In the genomic region with DNA sequence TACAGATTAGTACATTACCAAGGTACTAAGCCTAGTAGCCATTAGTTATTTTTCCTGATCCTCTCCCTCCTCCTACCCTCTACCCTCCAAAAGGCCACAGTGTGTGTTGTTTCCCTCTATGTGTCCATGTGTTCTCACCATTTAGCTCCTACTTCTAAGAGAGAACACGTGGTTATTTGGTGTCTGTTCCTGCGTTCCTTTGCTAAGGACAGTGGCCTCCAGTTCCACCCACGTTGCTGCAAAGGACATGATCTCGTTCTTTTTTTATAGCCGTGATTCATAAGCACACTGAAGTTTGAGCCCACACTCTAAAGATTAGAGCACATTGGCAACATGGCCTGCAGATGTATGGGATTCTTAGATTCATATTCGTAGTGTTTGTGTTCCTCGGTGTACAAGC, we compare ENCODE assay signal across 17 cellular contexts. TPM values are rescaled to one million over a fixed set of nuclear protein-coding genes. Genes with fewer than 3 reads are reported as not detected.
DNase-seq lines count a peak whose midpoint lies in the region; ATAC-seq, FAIRE-seq and TF ChIP-seq lines count a peak whose summit lies in the region.
"Had no signal": no experiment of that assay in that cellular context is flagged by ENCODE, and none has a peak within 500 bp of the region (broad histone marks: within the 10 kb centered on the region; RNA-seq: fewer than 3 reads in every experiment).

No MANE protein-coding gene starts in this region.

- H3K27ac ChIP-seq in K562 (ENCODE audit: extremely low read depth, low read depth, low read length) (no peak overlapping the region), small intestine (ENCODE audit: low read depth in 1 of 2, low read length in 1 of 2) (no peak overlapping the region)
- H3K27ac ChIP-seq: uterus had no signal

- no peaks in the 10 kb centered on the region for H4K20me1 ChIP-seq in K562 (replicated peaks; ENCODE audit: control insufficient read depth, insufficient read depth, low read length)

- H3K4me3 ChIP-seq in K562 (no peak overlapping the region), small intestine (ENCODE audit: low read depth in 1 of 2, low read length in 2 of 2) (no peak overlapping the region)
- H3K4me3 ChIP-seq: uterus had no signal

- peak overlapping the region in 1 of 2 experiments; percentile 26; a peak in 1 of 4 replicates for H3K9ac ChIP-seq in K562 (ENCODE audit: insufficient read depth in 1 of 2, low read depth in 2 of 2, low read length in 2 of 2)

- no peaks in the 10 kb centered on the region for H3K79me2 ChIP-seq in K562 (ENCODE audit: control insufficient read depth, insufficient read depth, low read length)

- DNase-seq in GM04504 (ENCODE audit: low read depth) (peak; percentile 56), K562 (ENCODE audit: extremely low read depth in 1 of 4, low spot score in 3 of 4) (no peak), iris pigment epithelial cell (ENCODE audit: low read depth) (peak; percentile 45), small intestine (peak; percentile 61), NCI-H1092 (lab: John Stamatoyannopoulos, UW) (no peak), GM20000 (ENCODE audit: low spot score) (no peak)
- DNase-seq in activated T-cell treated with anti-CD3 and anti-CD28 coated beads, Interleukin-2, amount 50 U/mL, for 1 hour, result no peak
- DNase-seq: activated CD8-positive, alpha-beta memory T cell treated with anti-CD3 and anti-CD28 coated beads for 24 hours; caudate nucleus; NCI-H1436; NCI-H2171; OCI-M1; uterus had no signal

- no peak for TF ChIP-seq RAD21 in K562 (CRISPR knock-in tag; conservative IDR thresholded peaks at IDR 0.05 in 1 of 2, IDR thresholded peaks at IDR 0.05 in 1 of 2)

- peak; percentile 34; the same call in 1 of the 3 replicates for ATAC-seq in K562
- ATAC-seq: activated CD4-positive, CD25-positive, alpha-beta regulatory T cell treated with anti-CD3 and anti-CD28 coated beads, Interleukin-2, amount 50 U/mL, for 24 hours; activated T-helper 17 cell treated with anti-CD3 and anti-CD28 coated beads, Interleukin-2, amount 50 U/mL, for 72 hours; esophagus mucosa had no signal

- H3K27me3 ChIP-seq in K562 (ENCODE audit: control insufficient read depth in 2 of 2, insufficient read depth in 2 of 2, low read length in 2 of 2), result no peaks in the 10 kb centered on the region
- H3K27me3 ChIP-seq in small intestine (ENCODE audit: control insufficient read depth in 2 of 2, insufficient read depth in 2 of 2, low read length in 2 of 2), result no peaks in the 10 kb centered on the region
- H3K27me3 ChIP-seq: uterus had no signal

- peak overlapping the region; percentile 86 for H2AFZ ChIP-seq in K562 (ENCODE audit: low read depth, low read length)

- H3K9me3 ChIP-seq in K562 (replicated peaks; ENCODE audit: control insufficient read depth, insufficient read depth, low read depth, low read length) (peaks cover 2% of the 10 kb centered on the region), small intestine (ENCODE audit: control insufficient read depth, low read depth) (no peaks in the 10 kb centered on the region)
- H3K9me3 ChIP-seq: uterus had no signal

- POLR2A ChIA-PET in K562 (lab: Yijun Ruan, JAX), result no interaction called here

- 32% methylated on average over 7 of the region's 7 CpGs for WGBS in K562 (ENCODE audit: insufficient coverage, low coverage, missing lambda C conversion rate)
- 24 to 66% (median 37%) methylated on average over 7 of the region's 7 CpGs for WGBS in small intestine, 3 donors

- TF ChIP-seq POLR2A in K562 (conservative IDR thresholded peaks at IDR 0.05), result no peak

- no peak for TF ChIP-seq CTCF in K562 (IDR thresholded peaks at IDR 0.05 in 2 of 3, conservative IDR thresholded peaks at IDR 0.05 in 1 of 3; ENCODE audit: insufficient read depth in 2 of 3, low read depth in 1 of 3, low read length in 3 of 3)
- TF ChIP-seq CTCF in GM20000 (IDR thresholded peaks at IDR 0.05; ENCODE audit: extremely low read depth, missing control alignments), result no peak

- H3K4me2 ChIP-seq in K562 (ENCODE audit: insufficient read depth, low read length), result no peak overlapping the region

- CTCF ChIA-PET in K562 (lab: Yijun Ruan, JAX; ENCODE audit: low intra/inter-chr PET ratio), result interaction anchor here (0.6 kb wide), 1 partner anchor 935 kb away, joined by 3 read pairs; no protein-coding TSS in a partner anchor

- in situ Hi-C loops in K562 (cut with MboI), result no loop called here

- intact Hi-C loops in K562 (cut with micrococcal nuclease), result no loop called here

- H3K4me1 ChIP-seq in K562 (replicated peaks in 1 of 2; ENCODE audit: control insufficient read depth in 2 of 2, insufficient read depth in 2 of 2, low read length in 2 of 2) (peaks cover 9 to 16% of the 10 kb centered on the region in 2 experiments; a peak in 3 of 5 replicates), small intestine (ENCODE audit: control insufficient read depth in 2 of 2, insufficient read depth in 1 of 2, low read depth in 1 of 2, low read length in 1 of 2) (no peaks in the 10 kb centered on the region)
- H3K4me1 ChIP-seq: uterus had no signal

- no TSS peak for BruUV-seq in K562 (replicated peaks; lab: Mats Ljungman, UMichigan)

- no peaks in the 10 kb centered on the region for H3K9me1 ChIP-seq in K562 (ENCODE audit: control insufficient read depth, insufficient read depth, low read length)

- FAIRE-seq in K562 (lab: Jason Lieb, UNC), result peak; percentile 81
- no peak for FAIRE-seq in small intestine (lab: Jason Lieb, UNC)
- FAIRE-seq: islet of Langerhans had no signal

- no peak for TF ChIP-seq EP300 in K562 (IDR thresholded peaks at IDR 0.05; ENCODE audit: low read length)

- H3K36me3 ChIP-seq in K562 (ENCODE audit: control insufficient read depth, insufficient read depth, low read length), result no peaks in the 10 kb centered on the region
- no peaks in the 10 kb centered on the region for H3K36me3 ChIP-seq in small intestine (ENCODE audit: control insufficient read depth in 2 of 2, insufficient read depth in 2 of 2, low read length in 2 of 2)
- H3K36me3 ChIP-seq: uterus had no signal

TF ChIP-seq in K562, 482 proteins besides CTCF, POLR2A, EP300 and RAD21 (continues in another document):
- TF ChIP-seq THRAP3 (IDR thresholded peaks at IDR 0.05; ENCODE audit: borderline replicate concordance) (no peak), DACH1 (IDR thresholded peaks at IDR 0.05; ENCODE audit: partially characterized antibody) (no peak), DPF2 (IDR thresholded peaks at IDR 0.05) (0 out of 2 replicates have a peak, but pooled peaks have one; percentile 14), L3MBTL2 (IDR thresholded peaks at IDR 0.05) (peak; percentile 67), YY1 (IDR thresholded peaks at IDR 0.05; ENCODE audit: borderline replicate concordance in 1 of 3, control insufficient read depth in 1 of 3, extremely low read depth in 1 of 3, insufficient read depth in 3 of 3, insufficient read length in 1 of 3, insufficient replicate concordance in 2 of 3, low read depth in 1 of 3, low read length in 2 of 3) (no peak), ASH1L (IDR thresholded peaks at IDR 0.05; ENCODE audit: borderline replicate concordance, low read depth, partially characterized antibody) (no peak), RBM34 (IDR thresholded peaks at IDR 0.05; ENCODE audit: borderline replicate concordance, insufficient read depth, low read length) (no peak), EP400 (IDR thresholded peaks at IDR 0.05) (peak; percentile 19; the same call in 1 of the 2 replicates)
- TF ChIP-seq, protein P1, sequence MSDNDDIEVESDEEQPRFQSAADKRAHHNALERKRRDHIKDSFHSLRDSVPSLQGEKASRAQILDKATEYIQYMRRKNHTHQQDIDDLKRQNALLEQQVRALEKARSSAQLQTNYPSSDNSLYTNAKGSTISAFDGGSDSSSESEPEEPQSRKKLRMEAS (CRISPR knock-in tag; IDR thresholded peaks at IDR 0.05), result peak; percentile 72

RNA-seq across cellular contexts. Expression of gene STX2, which starts 8.0 kb away (rescaled TPM):
- total RNA-seq in K562 (2011; cell fraction: chromatin; rRNA removed; ENCODE audit: low replicate concordance), result 42.7 and 128 TPM in 2 replicates
- 25.8 and 32.5 TPM in 2 replicates for total RNA-seq in K562 (2011; cell fraction: nucleolus; rRNA removed)
- total RNA-seq in K562 (2011; cell fraction: nucleoplasm; rRNA removed), result 46.3 and 62.1 TPM in 2 replicates
- total RNA-seq in K562 (2014; rRNA removed) (24.6 and 25.8 TPM in 2 replicates), K562 (2014; rRNA removed; fragmentation: Illumina TruSeq; extraction: Trizol) (35.0 and 38.5 TPM in 2 replicates), K562 (2015; rRNA removed; fragmentation: Illumina TruSeq; extraction: Trizol) (29.1 and 32.7 TPM in 2 replicates), K562 (2021) (24.4 and 25.0 TPM in 2 replicates)
- polyA plus RNA-seq in K562 (2011; rRNA removed) (48.8 and 54.6 TPM in 2 replicates), K562 (2014; fragmentation: Illumina TruSeq; extraction: Trizol) (29.7 and 34.9 TPM in 2 replicates), K562 (2014; fragmentation: Nextera tagmentation; extraction: Ambion mirVana) (10 to 100 TPM; 22.2 to 24.7 TPM), K562 (2014; rRNA removed) (30.3 and 30.8 TPM in 2 replicates), small intestine (1 to 10 TPM in 2 of 3 donors, under 1 TPM in 1; 0.45 to 5.7 (median 3.2) TPM)
- polyA plus RNA-seq in K562 (2011; cell fraction: cytosol; rRNA removed), result 13.2 and 34.8 TPM in 2 replicates
- 83.4 and 119 TPM in 2 replicates for polyA plus RNA-seq in K562 (2011; cell fraction: nucleus; rRNA removed)
- polyA plus RNA-seq in K562 (2012), result 22.5 and 23.5 TPM in 2 replicates
- 34.8 and 38.8 TPM in 2 replicates for polyA minus RNA-seq in K562 (2011; rRNA and poly(A)+ RNA removed)
- polyA minus RNA-seq in K562 (2011; cell fraction: cytosol; rRNA and poly(A)+ RNA removed), result 10.6 and 13.2 TPM in 2 replicates
- 14.7 and 29.1 TPM in 2 replicates for polyA minus RNA-seq in K562 (2011; cell fraction: nucleus; rRNA and poly(A)+ RNA removed)

RNA-seq across cellular contexts. Expression of gene RAN, which starts 24.8 kb away (rescaled TPM):
- 426 and 544 TPM in 2 replicates for total RNA-seq in K562 (2011; cell fraction: chromatin; rRNA removed; ENCODE audit: low replicate concordance)
- 304 and 396 TPM in 2 replicates for total RNA-seq in K562 (2011; cell fraction: nucleolus; rRNA removed)
- total RNA-seq in K562 (2011; cell fraction: nucleoplasm; rRNA removed), result 538 and 566 TPM in 2 replicates
- total RNA-seq in K562 (2014; rRNA removed), result 1,828 and 1,851 TPM in 2 replicates
- total RNA-seq in K562 (2014; rRNA removed; fragmentation: Illumina TruSeq; extraction: Trizol), result 1,816 and 1,953 TPM in 2 replicates
- 1,595 and 1,687 TPM in 2 replicates for total RNA-seq in K562 (2015; rRNA removed; fragmentation: Illumina TruSeq; extraction: Trizol)
- total RNA-seq in K562 (2021), result 1,900 and 2,011 TPM in 2 replicates
- 2,715 and 3,820 TPM in 2 replicates for polyA plus RNA-seq in K562 (2011; rRNA removed)
- polyA plus RNA-seq in K562 (2011; cell fraction: cytosol; rRNA removed), result 1,510 and 2,406 TPM in 2 replicates
- 920 and 1,503 TPM in 2 replicates for polyA plus RNA-seq in K562 (2011; cell fraction: nucleus; rRNA removed)
- polyA plus RNA-seq in K562 (2012), result 1,349 and 2,558 TPM in 2 replicates
- 2,154 and 2,300 TPM in 2 replicates for polyA plus RNA-seq in K562 (2014; fragmentation: Illumina TruSeq; extraction: Trizol)
- polyA plus RNA-seq in K562 (2014; fragmentation: Nextera tagmentation; extraction: Ambion mirVana), result 1,000 to 10,000 TPM; 3,304 to 3,469 TPM
- polyA plus RNA-seq in K562 (2014; rRNA removed), result 2,326 and 2,761 TPM in 2 replicates
- 3,000 and 3,145 TPM in 2 replicates for polyA minus RNA-seq in K562 (2011; rRNA and poly(A)+ RNA removed)
- polyA minus RNA-seq in K562 (2011; cell fraction: cytosol; rRNA and poly(A)+ RNA removed), result 636 and 826 TPM in 2 replicates
- polyA minus RNA-seq in K562 (2011; cell fraction: nucleus; rRNA and poly(A)+ RNA removed), result 110 and 239 TPM in 2 replicates
- polyA plus RNA-seq in small intestine, result 100 to 1,000 TPM; 241 to 577 (median 242) TPM

Comparison
In these comparisons a context has a peak if more than half of its experiments do, and no peak if none do; other contexts are left out.
1. DNase-seq: peak in GM04504 (single experiment), iris pigment epithelial cell (single experiment) and small intestine (single experiment); none in K562 (0 of 4), NCI-H1092 (single experiment), activated T-cell treated with anti-CD3 and anti-CD28 coated beads, Interleukin-2, amount 50 U/mL, for 1 hour (single experiment) and GM20000 (single experiment).